ENCODE assay signal across 27 cellular contexts in the genomic region with DNA sequence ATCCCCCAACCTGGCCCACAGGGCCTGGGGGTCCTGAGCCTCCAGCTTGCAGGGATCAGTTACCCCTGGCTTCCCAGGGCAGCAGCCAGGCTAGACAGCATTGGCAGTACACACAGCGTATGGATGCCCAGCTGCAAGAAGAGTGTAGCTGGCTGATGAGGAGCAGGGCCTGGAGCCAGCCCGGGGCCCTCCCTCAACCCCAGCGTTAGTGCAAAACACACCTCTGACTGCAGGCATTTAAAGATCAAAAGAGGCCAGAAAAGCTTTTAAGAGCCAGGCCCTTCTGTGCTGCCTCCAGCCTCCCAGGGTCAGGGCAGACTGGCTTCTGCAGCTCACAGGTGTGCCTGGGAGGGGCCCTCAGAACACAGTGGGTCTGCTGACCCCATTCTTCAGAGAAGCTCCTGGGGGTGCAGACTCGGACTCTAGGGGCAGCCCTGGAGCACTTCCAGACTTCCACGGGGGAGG.
DNase-seq lines count a peak whose midpoint lies in the region; ATAC-seq and TF ChIP-seq lines count a peak whose summit lies in the region.
"Had no signal": no experiment of that assay in that cellular context is flagged by ENCODE, and none has a peak within 500 bp of the region (broad histone marks: within the 10 kb centered on the region; RNA-seq: fewer than 3 reads in every experiment).

No MANE protein-coding gene starts in this region.

- no peak overlapping the region for H3K56ac ChIP-seq in H9 (ENCODE audit: insufficient read length, low read depth, low read length)

- H3K79me1 ChIP-seq in H9 (ENCODE audit: insufficient read depth, low read depth, low read length, poor library complexity, severe bottlenecking): no peaks in the 10 kb centered on the region

- H2BK15ac ChIP-seq in H9 (ENCODE audit: low read depth, low read length): no peak overlapping the region

- H3K9me3 ChIP-seq in H9 (ENCODE audit: control insufficient read depth, low read depth, low read length) (no peaks in the 10 kb centered on the region), T-helper 17 cell (ENCODE audit: control insufficient read depth, low read length, poor library complexity, severe bottlenecking) (no peaks in the 10 kb centered on the region)
- H3K9me3 ChIP-seq: lower lobe of right lung, SJCRH30, upper lobe of left lung had no signal

- H3K27ac Mint-ChIP-seq in H9 (peak overlapping the region; percentile 15 to 75 (median 32); a peak in 3 of 7 replicates), T-helper 17 cell (peak overlapping the region; percentile 74)
- peak overlapping the region in 1 of 2 donors; percentile 72 for H3K27ac Mint-ChIP-seq in stimulated activated naive CD8-positive, alpha-beta T cell treated with anti-CD3 and anti-CD28 coated beads, Interleukin-15, amount 100 ng/mL, for 72 hours
- H3K27ac Mint-ChIP-seq: activated CD4-positive, alpha-beta T cell treated with anti-CD3 and anti-CD28 coated beads, Interleukin-2, amount 10 ng/mL, durations not matched to agents 24 days and 14 days; HFFc6 had no signal

- no peak overlapping the region for H3K4me2 ChIP-seq in H9 (ENCODE audit: insufficient read depth, insufficient read length, low read length)

- H2AFZ ChIP-seq in H9 (ENCODE audit: low read length): no peak overlapping the region

- no peaks in the 10 kb centered on the region for H4K20me1 ChIP-seq in H9 (ENCODE audit: control insufficient read depth, insufficient read depth, insufficient read length)

- no peak overlapping the region for H2BK12ac ChIP-seq in H9 (ENCODE audit: insufficient read length, low read depth, low read length)

- H4K5ac ChIP-seq in H9 (ENCODE audit: insufficient read length, low read depth, low read length): no peak overlapping the region

- intact Hi-C loops in sciatic nerve (cut with DNase I): loop anchor here (5.0 kb wide), 1 partner anchor 1378 kb away; no protein-coding TSS in a partner anchor

- peaks cover 28 to 35% of the 10 kb centered on the region in 2 experiments for H3K4me1 Mint-ChIP-seq in H9
- peaks cover 6% of the 10 kb centered on the region for H3K4me1 Mint-ChIP-seq in T-helper 17 cell
- no peaks in the 10 kb centered on the region for H3K4me1 Mint-ChIP-seq in stimulated activated naive CD8-positive, alpha-beta T cell treated with anti-CD3 and anti-CD28 coated beads, Interleukin-15, amount 100 ng/mL, for 72 hours
- H3K4me1 Mint-ChIP-seq: activated CD4-positive, alpha-beta T cell treated with anti-CD3 and anti-CD28 coated beads, Interleukin-2, amount 10 ng/mL, durations not matched to agents 24 days and 14 days had no signal

- H3K23ac ChIP-seq in H9 (ENCODE audit: insufficient read length, low read depth, low read length): no peak overlapping the region

- no peak overlapping the region for H3K27ac ChIP-seq in H9 (ENCODE audit: insufficient read length, low read depth, low read length)
- H3K27ac ChIP-seq: C4-2B, lower lobe of right lung, SJCRH30, upper lobe of left lung had no signal

- H3K14ac ChIP-seq in H9 (ENCODE audit: insufficient read depth, low read length): no peak overlapping the region

- no peak overlapping the region for H4K8ac ChIP-seq in H9 (replicated peaks; ENCODE audit: insufficient read length, low read depth, low read length)

- DNase-seq in ELF-1 (ENCODE audit: low read depth, low spot score) (peak; percentile 63), H9 (no peak), T-helper 17 cell (no peak), sciatic nerve (ENCODE audit: low spot score) (peak; percentile 38), A172 (ENCODE audit: low spot score) (no peak), SW 1271 (lab: John Stamatoyannopoulos, UW) (no peak)
- DNase-seq in stimulated activated naive CD8-positive, alpha-beta T cell treated with anti-CD3 and anti-CD28 coated beads, Interleukin-15, amount 100 ng/mL, for 72 hours: no peak
- DNase-seq: activated CD4-positive, alpha-beta T cell treated with anti-CD3 and anti-CD28 coated beads, Interleukin-2, amount 10 ng/mL, durations not matched to agents 24 days and 14 days; activated gamma-delta T cell treated with Interleukin-2 at 50 U/mL for 16 hours; COR-L47; DMS79; GDM1; HFFc6; kidney glomerular epithelial cell; lower lobe of right lung; naive thymus-derived CD4-positive, alpha-beta T cell; NCI-H1105 treated with DMSO at 0.1 percent for 48 hours; NCI-H2029; NCI-H226; NCI-H748 treated with DMSO at 0.1 percent for 48 hours; nucleus accumbens; SJCRH30; stimulated activated CD4-positive, alpha-beta T cell treated with anti-CD3 and anti-CD28 coated beads, Interleukin-15, amount 100 ng/mL, for 24 hours; stimulated activated CD4-positive, alpha-beta T cell treated with anti-CD3 and anti-CD28 coated beads, Interleukin-4, amount 100 ng/mL, for 4 hours; upper lobe of left lung had no signal

- WGBS in H9 (ENCODE audit: extremely low coverage, insufficient read length, low lambda C conversion rate): no CpG with 5 or more reads among the region's 5 CpGs

- H3K4me3 Mint-ChIP-seq in H9 (no peak overlapping the region), T-helper 17 cell (no peak overlapping the region)
- no peak overlapping the region for H3K4me3 Mint-ChIP-seq in stimulated activated naive CD8-positive, alpha-beta T cell treated with anti-CD3 and anti-CD28 coated beads, Interleukin-15, amount 100 ng/mL, for 72 hours
- H3K4me3 Mint-ChIP-seq: activated CD4-positive, alpha-beta T cell treated with anti-CD3 and anti-CD28 coated beads, Interleukin-2, amount 10 ng/mL, durations not matched to agents 24 days and 14 days; HFFc6; naive thymus-derived CD4-positive, alpha-beta T cell had no signal

- no peak overlapping the region for H3K4ac ChIP-seq in H9 (ENCODE audit: low read depth, low read length)

- no peak overlapping the region for H3K9ac ChIP-seq in H9 (ENCODE audit: extremely low read depth, insufficient read length, low read length)

- no peak overlapping the region for H3K18ac ChIP-seq in H9 (ENCODE audit: insufficient read length, low read depth, low read length)

- no peak for TF ChIP-seq CTCF in H9 (conservative IDR thresholded peaks at IDR 0.05)

- H2AK5ac ChIP-seq in H9 (ENCODE audit: insufficient read length, low read length): no peak overlapping the region

- H3K79me2 ChIP-seq in H9 (ENCODE audit: insufficient read depth, low read length): no peaks in the 10 kb centered on the region

- no peaks in the 10 kb centered on the region for H3K23me2 ChIP-seq in H9 (ENCODE audit: insufficient read length, low read depth, low read length, poor library complexity, severe bottlenecking)

- no peak overlapping the region for H3T11ph ChIP-seq in H9 (ENCODE audit: low read length)

- H3K36me3 Mint-ChIP-seq in H9 (ENCODE audit: insufficient read depth in 1 of 3, low read depth in 3 of 3) (no peaks in the 10 kb centered on the region; a peak in 1 of 7 replicates), T-helper 17 cell (ENCODE audit: low read depth) (no peaks in the 10 kb centered on the region)

- no peak overlapping the region for H2BK120ac ChIP-seq in H9 (ENCODE audit: low read depth, low read length, poor library complexity, severe bottlenecking)

- H3K27me3 Mint-ChIP-seq in H9 (ENCODE audit: low read depth) (no peaks in the 10 kb centered on the region; the same call in 1 of the 2 replicates), T-helper 17 cell (no peaks in the 10 kb centered on the region)
- peaks cover 2% of the 10 kb centered on the region for H3K27me3 Mint-ChIP-seq in stimulated activated naive CD8-positive, alpha-beta T cell treated with anti-CD3 and anti-CD28 coated beads, Interleukin-15, amount 100 ng/mL, for 72 hours
- H3K27me3 Mint-ChIP-seq: activated CD4-positive, alpha-beta T cell treated with anti-CD3 and anti-CD28 coated beads, Interleukin-2, amount 10 ng/mL, durations not matched to agents 24 days and 14 days; naive thymus-derived CD4-positive, alpha-beta T cell had no signal

- H3K9me3 Mint-ChIP-seq in H9: no peaks in the 10 kb centered on the region
- H3K9me3 Mint-ChIP-seq in stimulated activated naive CD8-positive, alpha-beta T cell treated with anti-CD3 and anti-CD28 coated beads, Interleukin-15, amount 100 ng/mL, for 72 hours: no peaks in the 10 kb centered on the region
- H3K9me3 Mint-ChIP-seq: activated CD4-positive, alpha-beta T cell treated with anti-CD3 and anti-CD28 coated beads, Interleukin-2, amount 10 ng/mL, durations not matched to agents 24 days and 14 days; HFFc6; naive thymus-derived CD4-positive, alpha-beta T cell had no signal

- no peaks in the 10 kb centered on the region; the same call in 1 of the 2 replicates for H3K27me3 ChIP-seq in H9 (ENCODE audit: insufficient read depth, low read length)
- H3K27me3 ChIP-seq: SJCRH30, upper lobe of left lung had no signal

- H3K4me1 ChIP-seq in H9 (ENCODE audit: insufficient read depth, low read length): no peaks in the 10 kb centered on the region

- no peak for ATAC-seq in T-helper 17 cell
- ATAC-seq in sciatic nerve: peak; percentile 8
- ATAC-seq in stimulated activated naive CD8-positive, alpha-beta T cell treated with anti-CD3 and anti-CD28 coated beads, Interleukin-15, amount 100 ng/mL, for 72 hours: no peak
- ATAC-seq: K562; lower lobe of right lung; naive thymus-derived CD4-positive, alpha-beta T cell had no signal

- no peak overlapping the region for H4K91ac ChIP-seq in H9 (ENCODE audit: insufficient read length, low read depth, low read length)

- no peak overlapping the region for H2BK20ac ChIP-seq in H9 (ENCODE audit: low read depth, low read length, poor library complexity, severe bottlenecking)

- H2BK5ac ChIP-seq in H9 (ENCODE audit: insufficient read length, low read length): no peak overlapping the region

Comparison
In these comparisons a context has a peak if more than half of its experiments do, and no peak if none do; other contexts are left out.
1. DNase-seq: peak in ELF-1 (single experiment) and sciatic nerve (single experiment); none in H9 (single experiment), T-helper 17 cell (0 of 3), stimulated activated naive CD8-positive, alpha-beta T cell treated with anti-CD3 and anti-CD28 coated beads, Interleukin-15, amount 100 ng/mL, for 72 hours (0 of 2), A172 (single experiment) and SW 1271 (0 of 2).